Comparison of ENCODE assay signal across 9 cellular contexts in genomic region chr5:14672082-14672481, GRCh38. TPM values are rescaled to one million over a fixed set of nuclear protein-coding genes. Genes with fewer than 3 reads are reported as not detected.
A peak's percentile ranks its signal among the peaks of the same experiment; 100 is the strongest.
DNase-seq lines count a peak whose midpoint lies in the region; ATAC-seq and TF ChIP-seq lines count a peak whose summit lies in the region.
"Had no signal": no experiment of that assay in that cellular context is flagged by ENCODE, and none has a peak within 500 bp of the region (broad histone marks: within the 10 kb centered on the region; RNA-seq: fewer than 3 reads in every experiment).

No MANE protein-coding gene starts in this region.

- DNase-seq in CD14-positive monocyte (ENCODE audit: low spot score) (no peak), Daoy (ENCODE audit: low read depth) (peak; percentile 19), T-cell (no peak), left ventricle myocardium inferior (no peak), esophagus squamous epithelium (lab: John Stamatoyannopoulos, UW) (no peak), EL (no peak), A172 (ENCODE audit: low spot score) (no peak), activated gamma-delta T cell (lab: John Stamatoyannopoulos, UW) (no peak)

- H3K4me1 Mint-ChIP-seq in CD14-positive monocyte (peaks cover 72% of the 10 kb centered on the region), T-cell (peaks cover 92 to 97% (median 96%) of the 10 kb centered on the region in 3 donors)

- CTCF ChIA-PET in T-cell (lab: Charles Lee), result interaction anchor here (1.0 to 1.7 kb wide), 3 partner anchors 13 to 56 kb away, joined by 3 to 6 read pairs (median 5); no protein-coding TSS in a partner anchor

- H3K4me3 Mint-ChIP-seq in CD14-positive monocyte, result peak overlapping the region; percentile 1 to 17
- peak overlapping the region; percentile 5 to 55 (median 6) for H3K4me3 Mint-ChIP-seq in T-cell

- intact Hi-C loops in CD14-positive monocyte (cut with micrococcal nuclease), result no loop called here
- intact Hi-C loops in left ventricle myocardium inferior (cut with micrococcal nuclease), result no loop called here
- intact Hi-C loops in esophagus squamous epithelium (cut with DNase I), result no loop called here

- peaks cover 100% of the 10 kb centered on the region for H3K4me1 ChIP-seq in left ventricle myocardium inferior
- peaks cover 40 to 100% (median 52%) of the 10 kb centered on the region in 3 donors for H3K4me1 ChIP-seq in esophagus squamous epithelium

- H3K27me3 ChIP-seq in left ventricle myocardium inferior (ENCODE audit: low read depth), result no peaks in the 10 kb centered on the region
- no peaks in the 10 kb centered on the region for H3K27me3 ChIP-seq in esophagus squamous epithelium

- H3K9me3 Mint-ChIP-seq in CD14-positive monocyte, result peaks cover 0 to 3% (median 0%) of the 10 kb centered on the region in 7 donors
- no peaks in the 10 kb centered on the region for H3K9me3 Mint-ChIP-seq in T-cell

- H3K27me3 Mint-ChIP-seq in CD14-positive monocyte (ENCODE audit: low read depth in 3 of 3) (peaks cover 0 to 2% (median 0%) of the 10 kb centered on the region in 3 donors), T-cell (no peaks in the 10 kb centered on the region)

- TF ChIP-seq CTCF in CD14-positive monocyte (IDR thresholded peaks at IDR 0.05) (no peak), left ventricle myocardium inferior (IDR thresholded peaks at IDR 0.05; ENCODE audit: borderline replicate concordance) (no peak), esophagus squamous epithelium (IDR thresholded peaks at IDR 0.05) (no peak)

- POLR2A ChIA-PET in T-cell (lab: Charles Lee), result no interaction called here

- ATAC-seq in T-cell (replicated peaks in 1 of 4), result no peak

- H3K36me3 ChIP-seq in left ventricle myocardium inferior (no peaks in the 10 kb centered on the region), esophagus squamous epithelium (peaks cover 0 to 14% (median 0%) of the 10 kb centered on the region in 3 donors)

- H3K27ac ChIP-seq in left ventricle myocardium inferior (replicated peaks), result peak overlapping the region; percentile 7
- no peak overlapping the region for H3K27ac ChIP-seq in esophagus squamous epithelium

- H3K36me3 Mint-ChIP-seq in CD14-positive monocyte, result peaks cover 31 to 48% of the 10 kb centered on the region in 2 donors
- H3K36me3 Mint-ChIP-seq in T-cell, result peaks cover 20% of the 10 kb centered on the region

- H3K9me3 ChIP-seq in left ventricle myocardium inferior (replicated peaks) (no peaks in the 10 kb centered on the region), esophagus squamous epithelium (no peaks in the 10 kb centered on the region)

- H3K4me3 ChIP-seq in left ventricle myocardium inferior (no peak overlapping the region), esophagus squamous epithelium (no peak overlapping the region)
- H3K4me3 ChIP-seq: skin epidermis had no signal

- WGBS in esophagus squamous epithelium, 2 donors, result 57 to 66% methylated on average over 4 of the region's 4 CpGs

- H3K27ac Mint-ChIP-seq in CD14-positive monocyte (peak overlapping the region; percentile 1 to 72 (median 24)), T-cell (peak overlapping the region; percentile 37 to 78)

- no peak for TF ChIP-seq POLR2A in esophagus squamous epithelium (IDR thresholded peaks at IDR 0.05)

RNA-seq across cellular contexts. Expression of gene OTULIN, which starts 7.6 kb away (rescaled TPM):
- polyA plus RNA-seq in CD14-positive monocyte, result 10 to 100 TPM; 13.7 to 14.2 TPM
- 13.6 and 29.2 TPM in 2 replicates for total RNA-seq in Daoy (2014; rRNA removed; shearing (Covaris generic))
- total RNA-seq in T-cell, result 10 to 100 TPM; 57.6 to 67.1 (median 61.2) TPM
- total RNA-seq in left ventricle myocardium inferior, result 22.7 TPM
- total RNA-seq in esophagus squamous epithelium, result 10 to 100 TPM; 23.9 to 38.6 (median 34.5) TPM
- total RNA-seq in A172 (2014; rRNA removed; shearing (Covaris generic)), result 34.4 and 36.1 TPM in 2 replicates
